15 cellular contexts compared by ENCODE assay signal in the genomic region with DNA sequence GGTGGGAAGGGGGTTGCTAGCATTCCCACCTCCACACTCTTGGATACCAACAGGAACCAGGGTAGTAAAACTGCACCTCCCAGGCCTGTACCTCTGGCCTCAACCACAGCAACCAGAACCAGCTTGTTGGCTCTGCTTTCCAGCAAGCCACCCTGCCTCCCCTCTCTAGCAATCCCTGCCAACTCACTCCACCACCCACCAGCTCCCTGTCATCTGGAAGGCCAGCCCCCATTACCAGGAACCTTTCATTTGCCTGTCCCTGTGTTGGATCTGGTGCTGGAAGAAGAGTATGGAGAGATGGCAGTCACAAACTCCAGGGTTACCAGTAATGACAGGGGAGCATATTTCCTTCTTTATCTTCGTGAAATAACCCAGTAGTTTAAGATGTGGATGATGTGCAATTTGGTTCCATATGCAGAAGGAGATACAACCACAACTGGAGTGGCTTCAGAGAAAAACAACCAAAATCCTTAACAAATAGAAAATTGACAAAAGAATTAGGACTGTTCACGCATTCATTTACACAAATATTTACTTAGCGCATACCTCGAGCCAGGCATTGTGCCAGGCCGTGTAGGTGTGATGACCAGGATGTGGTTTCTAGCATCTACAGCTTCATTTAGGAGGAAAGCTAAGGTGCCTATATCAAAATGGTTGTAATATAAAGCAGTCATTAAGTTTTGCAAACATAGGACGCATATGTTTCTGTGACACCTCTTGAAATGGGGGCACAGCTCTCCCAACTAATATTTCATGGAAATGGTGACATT. TPM values are rescaled to one million over a fixed set of nuclear protein-coding genes. Genes with fewer than 3 reads are reported as not detected.
DNase-seq lines count a peak whose midpoint lies in the region; ATAC-seq, FAIRE-seq and TF ChIP-seq lines count a peak whose summit lies in the region.
"Had no signal": no experiment of that assay in that cellular context is flagged by ENCODE, and none has a peak within 500 bp of the region (broad histone marks: within the 10 kb centered on the region; RNA-seq: fewer than 3 reads in every experiment).

No MANE protein-coding gene starts in this region.

- H3K9me3 Mint-ChIP-seq in activated CD8-positive, alpha-beta T cell treated with anti-CD3 and anti-CD28 coated beads for 36 hours = no peaks in the 10 kb centered on the region
- H3K9me3 Mint-ChIP-seq in activated CD8-positive, alpha-beta T cell treated with anti-CD3 and anti-CD28 coated beads, Interleukin-2, amount 10 ng/mL, durations not matched to agents 7 days and 5 days (ENCODE audit: insufficient read depth) = no peaks in the 10 kb centered on the region
- H3K9me3 Mint-ChIP-seq in stimulated activated effector memory CD8-positive, alpha-beta T cell treated with anti-CD3 and anti-CD28 coated beads, Interleukin-12 subunit alpha, Interleukin-12 subunit beta, amount 100 ng/mL, for 72 hours = no peaks in the 10 kb centered on the region

- H3F3A ChIP-seq in smooth muscle cell (ENCODE audit: low read depth) = peaks cover 10% of the 10 kb centered on the region

- H3K4me3 ChIP-seq in smooth muscle cell = no peak overlapping the region
- H3K4me3 ChIP-seq: dorsolateral prefrontal cortex, GM12878, spleen had no signal

- TF ChIP-seq CTCF in activated CD8-positive, alpha-beta T cell treated with anti-CD3 and anti-CD28 coated beads for 36 hours (IDR thresholded peaks at IDR 0.05) = no peak
- TF ChIP-seq CTCF in smooth muscle cell (IDR thresholded peaks at IDR 0.05; ENCODE audit: borderline replicate concordance, insufficient read depth, poor library complexity, severe bottlenecking) = no peak

- intact Hi-C loops in activated CD8-positive, alpha-beta T cell treated with anti-CD3 and anti-CD28 coated beads for 36 hours (cut with micrococcal nuclease) = no loop called here

- peak; percentile 35 for DNase-seq in activated CD8-positive, alpha-beta T cell treated with anti-CD3 and anti-CD28 coated beads for 36 hours
- no peak for DNase-seq in activated CD8-positive, alpha-beta T cell treated with anti-CD3 and anti-CD28 coated beads, Interleukin-2, amount 10 ng/mL, durations not matched to agents 7 days and 5 days
- DNase-seq in HTR-8/SVneo (ENCODE audit: insufficient read length, low spot score) (no peak), astrocyte of the hippocampus (ENCODE audit: low read depth, low spot score) (peak; percentile 33), renal cortical epithelial cell (ENCODE audit: low read depth) (peak; percentile 53), smooth muscle cell (lab: John Stamatoyannopoulos, UW; ENCODE audit: unreplicated experiment) (no peak)
- no peak for DNase-seq in stimulated activated effector memory CD8-positive, alpha-beta T cell treated with anti-CD3 and anti-CD28 coated beads, Interleukin-12 subunit alpha, Interleukin-12 subunit beta, amount 100 ng/mL, for 72 hours (ENCODE audit: low spot score in 2 of 2)
- DNase-seq: activated CD4-positive, alpha-beta T cell treated with anti-CD3 and anti-CD28 coated beads for 4 hours; activated T-cell treated with anti-CD3 and anti-CD28 coated beads, Interleukin-2, amount 50 U/mL, for 48 hours; dorsolateral prefrontal cortex; NCI-H524; nucleus accumbens; spleen had no signal

- H3K4me2 ChIP-seq in smooth muscle cell = no peak overlapping the region

- POLR2A ChIA-PET in activated CD8-positive, alpha-beta T cell treated with anti-CD3 and anti-CD28 coated beads for 36 hours (lab: Charles Lee) = interaction anchor here (1.2 kb wide), 1 partner anchor 10 kb away, joined by 3 read pairs; no protein-coding TSS in a partner anchor
- POLR2A ChIA-PET in activated CD8-positive, alpha-beta T cell treated with anti-CD3 and anti-CD28 coated beads, Interleukin-2, amount 10 ng/mL, durations not matched to agents 7 days and 5 days (lab: Charles Lee) = no interaction called here

- H3K9ac ChIP-seq in smooth muscle cell (ENCODE audit: low read depth) = no peak overlapping the region

- no peaks in the 10 kb centered on the region for H3K9me3 ChIP-seq in smooth muscle cell (replicated peaks; ENCODE audit: low read depth)
- H3K9me3 ChIP-seq: spleen had no signal

- H3K36me3 ChIP-seq in smooth muscle cell (ENCODE audit: low read depth) = no peaks in the 10 kb centered on the region
- H3K36me3 ChIP-seq: spleen had no signal

- 88% methylated on average over 6 of the region's 6 CpGs for WGBS in smooth muscle cell (ENCODE audit: low lambda C conversion rate)

- H3K27me3 ChIP-seq in smooth muscle cell (ENCODE audit: low read depth) = peaks cover 28% of the 10 kb centered on the region

- peaks cover 30% of the 10 kb centered on the region for H3K27me3 Mint-ChIP-seq in activated CD8-positive, alpha-beta T cell treated with anti-CD3 and anti-CD28 coated beads for 36 hours
- peaks cover 48% of the 10 kb centered on the region for H3K27me3 Mint-ChIP-seq in activated CD8-positive, alpha-beta T cell treated with anti-CD3 and anti-CD28 coated beads, Interleukin-2, amount 10 ng/mL, durations not matched to agents 7 days and 5 days (ENCODE audit: low read depth)

- FAIRE-seq in HTR-8/SVneo (lab: Jason Lieb, UNC) = peak; percentile 44
- FAIRE-seq: GM12878 had no signal

- H2AFZ ChIP-seq in smooth muscle cell (ENCODE audit: low read depth) = no peak overlapping the region

- H3K4me1 ChIP-seq in smooth muscle cell (ENCODE audit: low read depth) = peaks cover 16% of the 10 kb centered on the region

- H3K4me3 Mint-ChIP-seq in activated CD8-positive, alpha-beta T cell treated with anti-CD3 and anti-CD28 coated beads for 36 hours = no peak overlapping the region
- no peak overlapping the region for H3K4me3 Mint-ChIP-seq in activated CD8-positive, alpha-beta T cell treated with anti-CD3 and anti-CD28 coated beads, Interleukin-2, amount 10 ng/mL, durations not matched to agents 7 days and 5 days
- no peak overlapping the region for H3K4me3 Mint-ChIP-seq in stimulated activated effector memory CD8-positive, alpha-beta T cell treated with anti-CD3 and anti-CD28 coated beads, Interleukin-12 subunit alpha, Interleukin-12 subunit beta, amount 100 ng/mL, for 72 hours

- H4K20me1 ChIP-seq in smooth muscle cell (ENCODE audit: low read depth) = no peaks in the 10 kb centered on the region

- CTCF ChIA-PET in activated CD8-positive, alpha-beta T cell treated with anti-CD3 and anti-CD28 coated beads for 36 hours (lab: Charles Lee) = interaction anchor here (1.3 to 4.5 kb wide), 3 partner anchors 9 to 113 kb away, joined by 4 to 31 read pairs (median 27); no protein-coding TSS in a partner anchor
- CTCF ChIA-PET in activated CD8-positive, alpha-beta T cell treated with anti-CD3 and anti-CD28 coated beads, Interleukin-2, amount 10 ng/mL, durations not matched to agents 7 days and 5 days (lab: Charles Lee) = interaction anchor here (0.7 to 4.1 kb wide), 7 partner anchors 8 to 85 kb away, joined by 3 to 25 read pairs (median 3); no protein-coding TSS in a partner anchor

- no peaks in the 10 kb centered on the region for H3K36me3 Mint-ChIP-seq in activated CD8-positive, alpha-beta T cell treated with anti-CD3 and anti-CD28 coated beads for 36 hours (ENCODE audit: low read depth)
- no peaks in the 10 kb centered on the region for H3K36me3 Mint-ChIP-seq in activated CD8-positive, alpha-beta T cell treated with anti-CD3 and anti-CD28 coated beads, Interleukin-2, amount 10 ng/mL, durations not matched to agents 7 days and 5 days (ENCODE audit: low read depth)
- no peaks in the 10 kb centered on the region for H3K36me3 Mint-ChIP-seq in stimulated activated effector memory CD8-positive, alpha-beta T cell treated with anti-CD3 and anti-CD28 coated beads, Interleukin-12 subunit alpha, Interleukin-12 subunit beta, amount 100 ng/mL, for 72 hours

- no peak for ATAC-seq in activated CD8-positive, alpha-beta T cell treated with anti-CD3 and anti-CD28 coated beads for 36 hours
- no peak for ATAC-seq in activated CD8-positive, alpha-beta T cell treated with anti-CD3 and anti-CD28 coated beads, Interleukin-2, amount 10 ng/mL, durations not matched to agents 7 days and 5 days
- ATAC-seq in stimulated activated effector memory CD8-positive, alpha-beta T cell treated with anti-CD3 and anti-CD28 coated beads, Interleukin-12 subunit alpha, Interleukin-12 subunit beta, amount 100 ng/mL, for 72 hours = no peak
- no peak for ATAC-seq in GM18907 (IDR thresholded peaks at IDR 0.05; ENCODE audit: unreplicated experiment)
- ATAC-seq: GM12878 had no signal

- no peak overlapping the region for H3K27ac ChIP-seq in smooth muscle cell (ENCODE audit: low read depth)
- H3K27ac ChIP-seq: spleen had no signal

- H3K4me1 Mint-ChIP-seq in activated CD8-positive, alpha-beta T cell treated with anti-CD3 and anti-CD28 coated beads for 36 hours (ENCODE audit: low read depth) = peaks cover 9% of the 10 kb centered on the region
- H3K4me1 Mint-ChIP-seq in activated CD8-positive, alpha-beta T cell treated with anti-CD3 and anti-CD28 coated beads, Interleukin-2, amount 10 ng/mL, durations not matched to agents 7 days and 5 days (ENCODE audit: low read depth) = peaks cover 9% of the 10 kb centered on the region
- peaks cover 49% of the 10 kb centered on the region for H3K4me1 Mint-ChIP-seq in stimulated activated effector memory CD8-positive, alpha-beta T cell treated with anti-CD3 and anti-CD28 coated beads, Interleukin-12 subunit alpha, Interleukin-12 subunit beta, amount 100 ng/mL, for 72 hours

- no peak overlapping the region for H3K27ac Mint-ChIP-seq in activated CD8-positive, alpha-beta T cell treated with anti-CD3 and anti-CD28 coated beads for 36 hours
- no peak overlapping the region for H3K27ac Mint-ChIP-seq in activated CD8-positive, alpha-beta T cell treated with anti-CD3 and anti-CD28 coated beads, Interleukin-2, amount 10 ng/mL, durations not matched to agents 7 days and 5 days
- H3K27ac Mint-ChIP-seq in stimulated activated effector memory CD8-positive, alpha-beta T cell treated with anti-CD3 and anti-CD28 coated beads, Interleukin-12 subunit alpha, Interleukin-12 subunit beta, amount 100 ng/mL, for 72 hours = no peak overlapping the region

- no peaks in the 10 kb centered on the region for H3K79me2 ChIP-seq in smooth muscle cell (ENCODE audit: low read depth)

RNA-seq across cellular contexts. Expression of a gene that starts 3.4 kb away (rescaled TPM):
- 1 to 10 TPM; 2.8 to 3.4 TPM for total RNA-seq in activated CD8-positive, alpha-beta T cell treated with anti-CD3 and anti-CD28 coated beads for 36 hours
- total RNA-seq in activated CD8-positive, alpha-beta T cell treated with anti-CD3 and anti-CD28 coated beads, Interleukin-2, amount 10 ng/mL, durations not matched to agents 7 days and 5 days = 10 to 100 TPM; 10.9 to 11.1 TPM
- total RNA-seq in renal cortical epithelial cell (0.94 and 3.1 TPM in 2 replicates), smooth muscle cell (3.8 and 5.7 TPM in 2 replicates)
- 5.1 and 5.9 TPM in 2 replicates for polyA plus RNA-seq in smooth muscle cell

Comparison
In these comparisons a context has a peak if more than half of its experiments do, and no peak if none do; other contexts are left out.
1. DNase-seq: peak in activated CD8-positive, alpha-beta T cell treated with anti-CD3 and anti-CD28 coated beads for 36 hours (single experiment), astrocyte of the hippocampus (single experiment) and renal cortical epithelial cell (single experiment); none in activated CD8-positive, alpha-beta T cell treated with anti-CD3 and anti-CD28 coated beads, Interleukin-2, amount 10 ng/mL, durations not matched to agents 7 days and 5 days (single experiment), HTR-8/SVneo (single experiment), stimulated activated effector memory CD8-positive, alpha-beta T cell treated with anti-CD3 and anti-CD28 coated beads, Interleukin-12 subunit alpha, Interleukin-12 subunit beta, amount 100 ng/mL, for 72 hours (0 of 2) and smooth muscle cell (single experiment).